ENCODE assay signal across 8 cellular contexts in the genomic region with DNA sequence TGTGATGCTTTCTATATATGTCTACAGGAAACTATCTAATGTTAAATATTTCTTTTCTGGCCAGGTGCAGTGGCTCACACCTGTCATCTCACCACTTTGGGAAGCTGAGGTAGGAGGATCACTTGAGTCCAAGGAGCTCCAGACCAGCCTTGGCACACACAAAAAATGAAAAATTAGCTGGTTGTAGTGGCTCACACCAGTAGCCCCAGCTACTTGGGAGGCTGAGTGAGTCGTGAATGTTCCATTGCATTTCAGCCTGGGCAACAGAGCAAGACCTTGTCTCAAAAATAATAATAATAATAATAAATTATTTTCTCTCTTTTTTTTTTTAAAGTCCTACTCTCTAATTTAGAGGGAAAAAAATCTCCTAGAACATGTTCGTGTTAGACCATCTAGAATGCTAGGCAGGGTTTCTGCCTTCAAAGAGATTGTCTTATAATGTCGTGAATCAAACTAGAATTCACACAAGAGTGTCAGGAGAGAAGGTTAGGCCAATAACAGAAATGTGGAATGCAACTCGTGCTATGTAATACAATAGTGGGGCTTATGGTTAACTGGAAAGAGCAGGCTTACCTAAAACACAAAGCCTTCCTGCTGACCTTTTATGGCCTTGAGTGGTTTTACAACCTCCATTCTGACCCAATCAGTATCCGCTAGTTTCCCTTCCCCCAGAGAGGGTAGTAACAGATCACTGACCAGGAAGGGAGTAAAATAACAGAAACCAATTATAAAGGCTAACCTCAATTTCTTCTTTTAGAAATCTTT. TPM values are rescaled to one million over a fixed set of nuclear protein-coding genes. Genes with fewer than 3 reads are reported as not detected.
DNase-seq lines count a peak whose midpoint lies in the region; ATAC-seq and TF ChIP-seq lines count a peak whose summit lies in the region.

No MANE protein-coding gene starts in this region.

- H3K9me3 ChIP-seq in HCT116 (ENCODE audit: control insufficient read depth in 1 of 2, insufficient read depth in 1 of 2, low read depth in 1 of 2, low read length in 2 of 2) = no peaks in the 10 kb centered on the region
- no peaks in the 10 kb centered on the region for H3K9me3 ChIP-seq in SK-N-MC (ENCODE audit: low read depth, low read length)
- no peaks in the 10 kb centered on the region for H3K9me3 ChIP-seq in gastroesophageal sphincter
- H3K9me3 ChIP-seq in skeletal muscle tissue (ENCODE audit: control insufficient read depth in 3 of 3, low read length in 3 of 3) = no peaks in the 10 kb centered on the region

- no peaks in the 10 kb centered on the region for H4K20me1 ChIP-seq in HCT116 (ENCODE audit: insufficient read depth)

- 17 to 35% methylated on average over 5 of the region's 5 CpGs for WGBS in gastroesophageal sphincter (ENCODE audit: low coverage in 1 of 2), 2 donors

- H3K27ac Mint-ChIP-seq in activated CD4-positive, alpha-beta memory T cell treated with anti-CD3 and anti-CD28 coated beads, Interleukin-2, amount 10 ng/mL, durations not matched to agents 7 days and 5 days = no peak overlapping the region

- TF ChIP-seq CTCF in HCT116 (IDR thresholded peaks at IDR 0.05 in 2 of 3, conservative IDR thresholded peaks at IDR 0.05 in 1 of 3; ENCODE audit: borderline replicate concordance in 1 of 3, insufficient read depth in 1 of 3, low read depth in 2 of 3, low read length in 2 of 3) (no peak), gastroesophageal sphincter (IDR thresholded peaks at IDR 0.05) (no peak)

- H3K9ac ChIP-seq in HCT116 (ENCODE audit: low read length) (peak overlapping the region; percentile 76), SK-N-MC (ENCODE audit: insufficient read length) (peak overlapping the region; percentile 69), skeletal muscle tissue (ENCODE audit: low read depth in 1 of 3, low read length in 3 of 3) (peak overlapping the region in 2 of 3 donors; percentile 2 to 45)

- TF ChIP-seq POLR2A in HCT116 (IDR thresholded peaks at IDR 0.05; ENCODE audit: borderline replicate concordance, extremely low read depth, insufficient read depth, insufficient read length) (no peak), gastroesophageal sphincter (IDR thresholded peaks at IDR 0.05) (no peak)

- H3K36me3 ChIP-seq in HCT116 (ENCODE audit: control insufficient read depth in 1 of 2, insufficient read depth in 2 of 2, low read length in 2 of 2) (peaks cover under 1 to 22% of the 10 kb centered on the region in 2 experiments; a peak in 2 of 4 replicates), SK-N-MC (ENCODE audit: insufficient read depth, low read length) (no peaks in the 10 kb centered on the region), gastroesophageal sphincter (no peaks in the 10 kb centered on the region), skeletal muscle tissue (ENCODE audit: control insufficient read depth in 3 of 3, insufficient read depth in 3 of 3, low read length in 3 of 3) (no peaks in the 10 kb centered on the region)

- DNase-seq in HCT116 (ENCODE audit: low read depth, low spot score) = no peak
- no peak for DNase-seq in SK-N-MC (ENCODE audit: low read depth, low spot score)
- no peak for DNase-seq in NCI-H1092 treated with DMSO at 0.1 percent for 48 hours (lab: John Stamatoyannopoulos, UW)
- DNase-seq in activated CD4-positive, alpha-beta memory T cell treated with anti-CD3 and anti-CD28 coated beads, Interleukin-2, amount 10 ng/mL, durations not matched to agents 7 days and 5 days = no peak
- DNase-seq in activated CD4-positive, alpha-beta T cell treated with anti-CD3 and anti-CD28 coated beads, Interleukin-2, amount 50 U/mL, for 1 hour = no peak

- TF ChIP-seq RAD21 in HCT116 (IDR thresholded peaks at IDR 0.05; ENCODE audit: low read depth) = no peak

- no peak for TF ChIP-seq EP300 in gastroesophageal sphincter (IDR thresholded peaks at IDR 0.05)

- H3K27me3 Mint-ChIP-seq in activated CD4-positive, alpha-beta memory T cell treated with anti-CD3 and anti-CD28 coated beads, Interleukin-2, amount 10 ng/mL, durations not matched to agents 7 days and 5 days = no peaks in the 10 kb centered on the region

- H3K4me1 Mint-ChIP-seq in activated CD4-positive, alpha-beta memory T cell treated with anti-CD3 and anti-CD28 coated beads, Interleukin-2, amount 10 ng/mL, durations not matched to agents 7 days and 5 days = no peaks in the 10 kb centered on the region

- no TSS peak for BruUV-seq in HCT116 (replicated peaks; lab: Mats Ljungman, UMichigan)

- no peak overlapping the region for H2AFZ ChIP-seq in HCT116 (ENCODE audit: low read depth, low read length, poor library complexity, severe bottlenecking)

- H3K4me3 Mint-ChIP-seq in activated CD4-positive, alpha-beta memory T cell treated with anti-CD3 and anti-CD28 coated beads, Interleukin-2, amount 10 ng/mL, durations not matched to agents 7 days and 5 days = no peak overlapping the region

- ATAC-seq in HCT116 (no peak), gastroesophageal sphincter (no peak), HG03432 (IDR thresholded peaks at IDR 0.05; ENCODE audit: unreplicated experiment) (no peak)

- H3K9me2 ChIP-seq in HCT116 (ENCODE audit: insufficient read depth) = no peaks in the 10 kb centered on the region

- H3K27me3 ChIP-seq in HCT116 (ENCODE audit: insufficient read depth, low read length) (no peaks in the 10 kb centered on the region), gastroesophageal sphincter (no peaks in the 10 kb centered on the region), skeletal muscle tissue (ENCODE audit: control insufficient read depth in 3 of 3, insufficient read depth in 3 of 3, low read length in 3 of 3) (no peaks in the 10 kb centered on the region)

- peaks cover 99% of the 10 kb centered on the region for H3K79me2 ChIP-seq in HCT116 (ENCODE audit: insufficient read depth, low read length)

- RAD21 ChIA-PET in HCT116 (lab: Charles Lee; ENCODE audit: low non-redundant PET in 1 of 2, low total read pairs in 2 of 2, uncharacterized antibody in 2 of 2, unreplicated experiment in 2 of 2) = no interaction called here

- peak overlapping the region; percentile 100 for H3K27ac ChIP-seq in HCT116 (ENCODE audit: low read depth, low read length)
- peak overlapping the region; percentile 96; the same call in 1 of the 2 replicates for H3K27ac ChIP-seq in SK-N-MC
- peak overlapping the region; percentile 94 to 100 (median 98) for H3K27ac ChIP-seq in gastroesophageal sphincter
- H3K27ac ChIP-seq in skeletal muscle tissue (ENCODE audit: low read depth, low read length) = peak overlapping the region; percentile 98

- peak overlapping the region in 1 of 2 experiments; percentile 35; a peak in 1 of 4 replicates for H3K4me3 ChIP-seq in HCT116 (replicated peaks in 1 of 2; ENCODE audit: low read depth in 1 of 2, low read length in 2 of 2)
- no peak overlapping the region for H3K4me3 ChIP-seq in SK-N-MC
- no peak overlapping the region for H3K4me3 ChIP-seq in gastroesophageal sphincter
- no peak overlapping the region for H3K4me3 ChIP-seq in skeletal muscle tissue (ENCODE audit: low read length in 3 of 3)

- H3K4me2 ChIP-seq in HCT116 (ENCODE audit: low read length) = peak overlapping the region; percentile 73

- H3K4me1 ChIP-seq in HCT116 (ENCODE audit: control insufficient read depth in 1 of 2, insufficient read depth in 2 of 2, low read length in 2 of 2) (peaks cover 86 to 92% of the 10 kb centered on the region in 2 experiments), gastroesophageal sphincter (peaks cover 40 to 96% (median 40%) of the 10 kb centered on the region in 3 donors), skeletal muscle tissue (ENCODE audit: control insufficient read depth in 3 of 3, insufficient read depth in 3 of 3, low read length in 3 of 3) (peaks cover 31 to 41% (median 32%) of the 10 kb centered on the region in 3 donors)

- intact Hi-C loops in HCT116 (cut with micrococcal nuclease) = no loop called here

- peaks cover 3% of the 10 kb centered on the region for H3K36me3 Mint-ChIP-seq in activated CD4-positive, alpha-beta memory T cell treated with anti-CD3 and anti-CD28 coated beads, Interleukin-2, amount 10 ng/mL, durations not matched to agents 7 days and 5 days (ENCODE audit: low read depth)

- no peaks in the 10 kb centered on the region for H3K9me3 Mint-ChIP-seq in activated CD4-positive, alpha-beta memory T cell treated with anti-CD3 and anti-CD28 coated beads, Interleukin-2, amount 10 ng/mL, durations not matched to agents 7 days and 5 days

- CTCF ChIA-PET in HCT116 (lab: Charles Lee) = no interaction called here
- CTCF ChIA-PET in activated CD4-positive, alpha-beta memory T cell treated with anti-CD3 and anti-CD28 coated beads, Interleukin-2, amount 10 ng/mL, durations not matched to agents 7 days and 5 days (lab: Charles Lee) = no interaction called here

- POLR2A ChIA-PET in HCT116 (lab: Charles Lee) = interaction anchor here (0.9 to 2.9 kb wide), 4 partner anchors 9 to 47 kb away, joined by 3 to 15 read pairs (median 10); a partner anchor contains a TSS
- POLR2A ChIA-PET in activated CD4-positive, alpha-beta memory T cell treated with anti-CD3 and anti-CD28 coated beads, Interleukin-2, amount 10 ng/mL, durations not matched to agents 7 days and 5 days (lab: Charles Lee) = no interaction called here

TF ChIP-seq in HCT116, 20 proteins besides CTCF, POLR2A, EP300 and RAD21 (continues in another document):
- no peak for TF ChIP-seq TCF7L2 (IDR thresholded peaks at IDR 0.05; ENCODE audit: borderline replicate concordance, extremely low read depth, insufficient read depth, insufficient read length)
- no peak; the same call in 1 of the 2 replicates for TF ChIP-seq CEBPB (IDR thresholded peaks at IDR 0.05; ENCODE audit: low read depth)
- no peak for TF ChIP-seq EZH2 (IDR thresholded peaks at IDR 0.05)
- TF ChIP-seq EGR1 (IDR thresholded peaks at IDR 0.05; ENCODE audit: low read depth) = no peak
- TF ChIP-seq SP1 (IDR thresholded peaks at IDR 0.05; ENCODE audit: low read depth) = peak; percentile 21; the same call in 1 of the 2 replicates

RNA-seq across cellular contexts. Expression of a gene that starts 46.3 kb away (rescaled TPM):
- 250 TPM for total RNA-seq in HCT116 (2021; ENCODE audit: unreplicated experiment)
- polyA plus RNA-seq in HCT116 (2012) = 119 and 134 TPM in 2 replicates
- total RNA-seq in gastroesophageal sphincter = 100 to 1,000 TPM in 3 of 4 donors, 10 to 100 TPM in 1; 98.0 to 157 (median 126) TPM
- 45.4 TPM for total RNA-seq in skeletal muscle tissue
- total RNA-seq in activated CD4-positive, alpha-beta memory T cell treated with anti-CD3 and anti-CD28 coated beads, Interleukin-2, amount 10 ng/mL, durations not matched to agents 7 days and 5 days = 10 to 100 TPM; 10.8 to 10.9 TPM

Comparison
In these comparisons a context has a peak if more than half of its experiments do, and no peak if none do; other contexts are left out.
1. H3K9ac ChIP-seq: peak in every context shown above with its lines; median percentile 76 in HCT116; 69 in SK-N-MC; 24 in skeletal muscle tissue.